In the genomic region with DNA sequence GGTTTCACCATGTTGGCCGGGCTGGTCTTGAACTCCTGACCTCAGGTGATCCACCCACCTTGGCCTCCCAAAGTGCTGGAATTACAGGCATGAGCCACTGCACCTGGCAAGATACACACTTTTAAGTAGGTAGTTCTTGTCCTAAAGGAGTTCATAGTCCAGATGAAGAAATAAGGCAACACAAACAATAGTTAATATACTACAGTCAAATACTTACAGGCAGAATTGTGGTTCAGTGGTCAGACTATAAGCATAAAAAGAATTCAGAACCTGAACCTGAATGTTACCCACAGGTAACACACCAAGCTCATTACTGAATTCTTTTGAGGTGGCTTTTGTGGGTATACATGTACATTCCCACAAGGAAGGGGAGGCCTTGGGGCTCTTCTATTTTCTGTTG, we compare ENCODE assay signal across 1 cellular context.
TF ChIP-seq lines count a peak whose summit lies in the region.

No MANE protein-coding gene starts in this region.

TF ChIP-seq in HCT116, 20 proteins besides CTCF, POLR2A, EP300 and RAD21:
- TF ChIP-seq, protein P1, sequence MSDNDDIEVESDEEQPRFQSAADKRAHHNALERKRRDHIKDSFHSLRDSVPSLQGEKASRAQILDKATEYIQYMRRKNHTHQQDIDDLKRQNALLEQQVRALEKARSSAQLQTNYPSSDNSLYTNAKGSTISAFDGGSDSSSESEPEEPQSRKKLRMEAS (IDR thresholded peaks at IDR 0.05), result no peak
- no peak for TF ChIP-seq ELF1 (IDR thresholded peaks at IDR 0.05; ENCODE audit: borderline replicate concordance, low read depth)
- TF ChIP-seq YY1 (IDR thresholded peaks at IDR 0.05; ENCODE audit: extremely low read depth, insufficient replicate concordance, low read depth, low read length), result no peak
- TF ChIP-seq SP1 (IDR thresholded peaks at IDR 0.05; ENCODE audit: low read depth), result no peak
- TF ChIP-seq EZH2phosphoT487 (IDR thresholded peaks at IDR 0.05; ENCODE audit: borderline replicate concordance), result no peak
- no peak for TF ChIP-seq ZFX (IDR thresholded peaks at IDR 0.05)
- no peak for TF ChIP-seq POLR2AphosphoS5 (IDR thresholded peaks at IDR 0.05; ENCODE audit: low read depth, low read length)
- TF ChIP-seq, protein P2, sequence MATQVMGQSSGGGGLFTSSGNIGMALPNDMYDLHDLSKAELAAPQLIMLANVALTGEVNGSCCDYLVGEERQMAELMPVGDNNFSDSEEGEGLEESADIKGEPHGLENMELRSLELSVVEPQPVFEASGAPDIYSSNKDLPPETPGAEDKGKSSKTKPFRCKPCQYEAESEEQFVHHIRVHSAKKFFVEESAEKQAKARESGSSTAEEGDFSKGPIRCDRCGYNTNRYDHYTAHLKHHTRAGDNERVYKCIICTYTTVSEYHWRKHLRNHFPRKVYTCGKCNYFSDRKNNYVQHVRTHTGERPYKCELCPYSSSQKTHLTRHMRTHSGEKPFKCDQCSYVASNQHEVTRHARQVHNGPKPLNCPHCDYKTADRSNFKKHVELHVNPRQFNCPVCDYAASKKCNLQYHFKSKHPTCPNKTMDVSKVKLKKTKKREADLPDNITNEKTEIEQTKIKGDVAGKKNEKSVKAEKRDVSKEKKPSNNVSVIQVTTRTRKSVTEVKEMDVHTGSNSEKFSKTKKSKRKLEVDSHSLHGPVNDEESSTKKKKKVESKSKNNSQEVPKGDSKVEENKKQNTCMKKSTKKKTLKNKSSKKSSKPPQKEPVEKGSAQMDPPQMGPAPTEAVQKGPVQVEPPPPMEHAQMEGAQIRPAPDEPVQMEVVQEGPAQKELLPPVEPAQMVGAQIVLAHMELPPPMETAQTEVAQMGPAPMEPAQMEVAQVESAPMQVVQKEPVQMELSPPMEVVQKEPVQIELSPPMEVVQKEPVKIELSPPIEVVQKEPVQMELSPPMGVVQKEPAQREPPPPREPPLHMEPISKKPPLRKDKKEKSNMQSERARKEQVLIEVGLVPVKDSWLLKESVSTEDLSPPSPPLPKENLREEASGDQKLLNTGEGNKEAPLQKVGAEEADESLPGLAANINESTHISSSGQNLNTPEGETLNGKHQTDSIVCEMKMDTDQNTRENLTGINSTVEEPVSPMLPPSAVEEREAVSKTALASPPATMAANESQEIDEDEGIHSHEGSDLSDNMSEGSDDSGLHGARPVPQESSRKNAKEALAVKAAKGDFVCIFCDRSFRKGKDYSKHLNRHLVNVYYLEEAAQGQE (IDR thresholded peaks at IDR 0.05; ENCODE audit: low read depth), result no peak
- TF ChIP-seq ZNF274 (IDR thresholded peaks at IDR 0.05; ENCODE audit: low read depth, low read length), result no peak
- no peak for TF ChIP-seq SRF (IDR thresholded peaks at IDR 0.05; ENCODE audit: low read depth)
- no peak for TF ChIP-seq TCF7L2 (IDR thresholded peaks at IDR 0.05; ENCODE audit: borderline replicate concordance, extremely low read depth, insufficient read depth, insufficient read length)
